ENCODE assay signal across 8 cellular contexts in the genomic region with DNA sequence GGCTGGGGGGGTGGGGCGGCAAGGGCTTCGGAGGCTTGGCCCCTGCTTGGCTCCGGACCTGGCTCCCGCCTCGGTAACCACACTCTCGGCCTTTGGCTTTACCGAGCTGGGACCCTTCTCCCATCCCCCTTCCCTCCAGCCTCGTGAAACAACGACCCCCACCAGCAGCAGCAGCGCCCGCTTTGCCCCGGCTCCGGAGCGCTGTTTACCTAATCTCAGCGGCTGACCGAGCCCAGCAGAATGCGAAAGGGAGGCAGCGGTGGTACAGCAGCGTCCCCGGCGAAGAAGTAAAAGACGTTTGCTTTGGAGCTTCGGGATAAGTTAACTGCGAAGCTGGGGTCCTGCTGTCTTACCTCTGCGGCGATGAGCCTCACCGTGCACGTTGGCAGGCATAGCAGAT. TPM values are rescaled to one million over a fixed set of nuclear protein-coding genes. Genes with fewer than 3 reads are reported as not detected.
DNase-seq lines count a peak whose midpoint lies in the region; ATAC-seq, FAIRE-seq and TF ChIP-seq lines count a peak whose summit lies in the region.

No MANE protein-coding gene starts in this region.

- peaks cover 8% of the 10 kb centered on the region; the same call in 1 of the 2 replicates for H4K20me1 ChIP-seq in KMS-11 (ENCODE audit: insufficient read depth)

- no peaks in the 10 kb centered on the region for H3K79me2 ChIP-seq in KMS-11 (ENCODE audit: insufficient read depth, low read depth)

- TF ChIP-seq CTCF in CD14-positive monocyte (IDR thresholded peaks at IDR 0.05) (no peak), KMS-11 (conservative IDR thresholded peaks at IDR 0.05; ENCODE audit: low read depth, low read length) (no peak)

- H3K27me3 Mint-ChIP-seq in CD14-positive monocyte (ENCODE audit: low read depth in 3 of 3) = peaks cover 53 to 76% (median 64%) of the 10 kb centered on the region in 3 donors
- peaks cover 22 to 39% (median 23%) of the 10 kb centered on the region in 3 donors for H3K27me3 Mint-ChIP-seq in immature natural killer cell (ENCODE audit: low read depth in 3 of 3)

- peaks cover 16% of the 10 kb centered on the region for H3K4me1 Mint-ChIP-seq in CD14-positive monocyte
- peaks cover 38 to 45% of the 10 kb centered on the region in 2 donors for H3K4me1 Mint-ChIP-seq in immature natural killer cell

- H3K27ac ChIP-seq in KMS-11 (no peak overlapping the region), small intestine (ENCODE audit: low read depth in 1 of 2, low read length in 1 of 2) (peak overlapping the region in 1 of 2 donors; percentile 2)

- peaks cover 4 to 30% (median 26%) of the 10 kb centered on the region in 7 donors for H3K9me3 Mint-ChIP-seq in CD14-positive monocyte
- H3K9me3 Mint-ChIP-seq in immature natural killer cell = peaks cover 0 to 2% (median 0%) of the 10 kb centered on the region in 6 donors

- H3K27me3 ChIP-seq in KMS-11 (ENCODE audit: insufficient read depth, low read depth) = peaks cover 12% of the 10 kb centered on the region
- no peaks in the 10 kb centered on the region for H3K27me3 ChIP-seq in small intestine (ENCODE audit: control insufficient read depth in 2 of 2, insufficient read depth in 2 of 2, low read length in 2 of 2)

- H3K27ac Mint-ChIP-seq in CD14-positive monocyte (no peak overlapping the region), immature natural killer cell (peak overlapping the region in 5 of 6 donors; percentile 9 to 61 (median 37))

- DNase-seq in CD14-positive monocyte (ENCODE audit: low spot score) (no peak), astrocyte of the hippocampus (ENCODE audit: low read depth, low spot score) (peak; percentile 58), immature natural killer cell (peak in 1 of 3 donors; percentile 12), small intestine (peak; percentile 42)

- ATAC-seq in GM21717 (IDR thresholded peaks at IDR 0.05; ENCODE audit: unreplicated experiment) (no peak), GM18520 (IDR thresholded peaks at IDR 0.05; ENCODE audit: unreplicated experiment) (no peak), HG03025 (IDR thresholded peaks at IDR 0.05; ENCODE audit: low FRiP score, unreplicated experiment) (no peak)

- intact Hi-C loops in CD14-positive monocyte (cut with micrococcal nuclease) = no loop called here

- 1 to 2% (median 2%) methylated on average over 26 to 28 of the region's 28 CpGs for whole genome bisulfite sequencing in small intestine, 3 donors

- no peaks in the 10 kb centered on the region for H3K9me3 ChIP-seq in small intestine (ENCODE audit: control insufficient read depth, low read depth)

- H3K4me3 Mint-ChIP-seq in CD14-positive monocyte (peak overlapping the region; percentile 57 to 92), immature natural killer cell (peak overlapping the region; percentile 83 to 95 (median 90))

- H2AFZ ChIP-seq in KMS-11 (ENCODE audit: low read depth) = peak overlapping the region; percentile 74; the same call in 1 of the 2 replicates

- H3K4me1 ChIP-seq in KMS-11 (ENCODE audit: low read depth, poor library complexity, severe bottlenecking) = peaks cover 33% of the 10 kb centered on the region
- H3K4me1 ChIP-seq in small intestine (ENCODE audit: control insufficient read depth in 2 of 2, insufficient read depth in 1 of 2, low read depth in 1 of 2, low read length in 1 of 2) = peaks cover 0 to 4% of the 10 kb centered on the region in 2 donors

- peak overlapping the region; percentile 97 for H3K4me2 ChIP-seq in KMS-11

- peak overlapping the region; percentile 22; the same call in 1 of the 2 replicates for H3K9ac ChIP-seq in KMS-11

- H3K36me3 ChIP-seq in KMS-11 (ENCODE audit: insufficient read depth) (no peaks in the 10 kb centered on the region), small intestine (ENCODE audit: control insufficient read depth in 2 of 2, insufficient read depth in 2 of 2, low read length in 2 of 2) (no peaks in the 10 kb centered on the region)

- FAIRE-seq in small intestine (lab: Jason Lieb, UNC) = no peak

- H3K36me3 Mint-ChIP-seq in CD14-positive monocyte = peaks cover 5 to 12% of the 10 kb centered on the region in 2 donors
- H3K36me3 Mint-ChIP-seq in immature natural killer cell = no peaks in the 10 kb centered on the region

- H3K4me3 ChIP-seq in KMS-11 (IDR thresholded peaks at IDR 0.05; ENCODE audit: insufficient read depth, low read depth, low read length) (no peak overlapping the region), small intestine (ENCODE audit: low read depth in 1 of 2, low read length in 2 of 2) (peak overlapping the region; percentile 52 to 75)

RNA-seq across cellular contexts. Expression of gene LARGE1, which starts 2.0 kb away (rescaled TPM):
- polyA plus RNA-seq in CD14-positive monocyte (under 1 TPM in 1 of 2 donors, not detected in 1; 0.05 TPM), immature natural killer cell (under 1 TPM in 2 of 3 donors, not detected in 1; 0.04 to 0.29 TPM), small intestine (1 to 10 TPM; 5.1 to 8.7 (median 7.2) TPM)

Comparison
In these comparisons a context has a peak if more than half of its experiments do, and no peak if none do; other contexts are left out.
1. H3K27ac Mint-ChIP-seq: peak in immature natural killer cell (5 of 6); none in CD14-positive monocyte (0 of 7).
2. RNA of gene LARGE1, which starts 2.0 kb away (polyA plus RNA-seq): 5.1 to 8.7 TPM in small intestine; 0.05 TPM in CD14-positive monocyte and 0.04 to 0.29 TPM in immature natural killer cell; every median in the first group is over 4 times any median in the second.